ENCODE assay signal across 24 cellular contexts in genomic region chr5:91180506-91180905, GRCh38.
DNase-seq lines count a peak whose midpoint lies in the region; ATAC-seq, FAIRE-seq and TF ChIP-seq lines count a peak whose summit lies in the region.
"Had no signal": no experiment of that assay in that cellular context is flagged by ENCODE, and none has a peak within 500 bp of the region (broad histone marks: within the 10 kb centered on the region; RNA-seq: fewer than 3 reads in every experiment).

No MANE protein-coding gene starts in this region.

- H3K36me3 ChIP-seq in A673 (ENCODE audit: insufficient read depth, low read length, poor library complexity, severe bottlenecking) (no peaks in the 10 kb centered on the region), SK-N-MC (ENCODE audit: insufficient read depth, low read length) (no peaks in the 10 kb centered on the region), mesenchymal stem cell (ENCODE audit: control insufficient read depth in 1 of 2, insufficient read depth in 2 of 2, low read depth in 1 of 2, low read length in 2 of 2) (no peaks in the 10 kb centered on the region), small intestine (ENCODE audit: control insufficient read depth in 2 of 2, insufficient read depth in 2 of 2, low read length in 2 of 2) (no peaks in the 10 kb centered on the region)
- H3K36me3 ChIP-seq: BE2C; BLaER1 treated with 17β-estradiol and CSF1 and Interleukin-3, amounts not matched to agents 10 nM and 100 nM had no signal

- no peak overlapping the region for H2BK12ac ChIP-seq in mesenchymal stem cell (ENCODE audit: low read length in 2 of 2)

- FAIRE-seq in small intestine (lab: Jason Lieb, UNC) = no peak
- FAIRE-seq: A204.1, GM12891, H1 had no signal

- no peak overlapping the region for H2BK5ac ChIP-seq in mesenchymal stem cell (ENCODE audit: low read depth, low read length, poor library complexity, severe bottlenecking)

- H2AK5ac ChIP-seq in mesenchymal stem cell (ENCODE audit: low read length, severe bottlenecking) = no peak overlapping the region

- intact Hi-C loops in A673 (cut with micrococcal nuclease; ENCODE audit: unreplicated experiment) = loop anchor here (10.0 kb wide), 1 partner anchor 204 kb away; the partner anchor contains the start of gene ARRDC3
- intact Hi-C loops in activated T-helper 1 cell treated with anti-CD3 and anti-CD28 coated beads, Interleukin-12 subunit alpha, Interleukin-12 subunit beta, Interleukin-2, Interleukin-4 antibody, amounts not matched to agents 30 ng/mL and 10 ng/mL and 1 ng/mL, durations not matched to agents 14 hours and 24 hours and 36 hours (cut with micrococcal nuclease) = no loop called here
- intact Hi-C loops in posterior cingulate gyrus (cut with DNase I) = no loop called here

- H3K23ac ChIP-seq in mesenchymal stem cell (ENCODE audit: low read length in 2 of 2) = no peak overlapping the region

- H3K9me3 ChIP-seq in A673 (ENCODE audit: low read depth, low read length, poor library complexity, severe bottlenecking) = no peaks in the 10 kb centered on the region
- no peaks in the 10 kb centered on the region; the same call in 1 of the 2 replicates for H3K9me3 ChIP-seq in SK-N-MC (ENCODE audit: low read depth, low read length)
- H3K9me3 ChIP-seq in mesenchymal stem cell (ENCODE audit: control insufficient read depth, low read length) = no peaks in the 10 kb centered on the region
- no peaks in the 10 kb centered on the region for H3K9me3 ChIP-seq in small intestine (ENCODE audit: control insufficient read depth, low read depth)
- H3K9me3 ChIP-seq: BE2C had no signal

- H3K27me3 ChIP-seq in A673 (replicated peaks; ENCODE audit: insufficient read depth, low read depth, low read length, poor library complexity) = no peaks in the 10 kb centered on the region
- H3K27me3 ChIP-seq in mesenchymal stem cell (ENCODE audit: control insufficient read depth in 1 of 2, insufficient read depth in 1 of 2, low read length in 2 of 2) = no peaks in the 10 kb centered on the region
- H3K27me3 ChIP-seq in small intestine (ENCODE audit: control insufficient read depth in 2 of 2, insufficient read depth in 2 of 2, low read length in 2 of 2) = no peaks in the 10 kb centered on the region
- H3K27me3 ChIP-seq: BE2C; BLaER1 treated with 17β-estradiol and CSF1 and Interleukin-3, amounts not matched to agents 10 nM and 100 nM had no signal

- no peak overlapping the region for H3K18ac ChIP-seq in mesenchymal stem cell (ENCODE audit: low read depth in 1 of 2, low read length in 2 of 2)

- peaks cover 13% of the 10 kb centered on the region for H3K27me3 Mint-ChIP-seq in activated T-helper 1 cell treated with anti-CD3 and anti-CD28 coated beads, Interleukin-12 subunit alpha, Interleukin-12 subunit beta, Interleukin-2, Interleukin-4 antibody, amounts not matched to agents 30 ng/mL and 10 ng/mL and 1 ng/mL, durations not matched to agents 14 hours and 24 hours and 36 hours (ENCODE audit: insufficient read depth)

- WGBS in mesenchymal stem cell = 96% methylated on average over 5 of the region's 5 CpGs
- whole genome bisulfite sequencing in small intestine, 3 donors = 63 to 79% (median 69%) methylated on average over 5 of the region's 5 CpGs

- peaks cover 27% of the 10 kb centered on the region for H3K4me1 Mint-ChIP-seq in activated T-helper 1 cell treated with anti-CD3 and anti-CD28 coated beads, Interleukin-12 subunit alpha, Interleukin-12 subunit beta, Interleukin-2, Interleukin-4 antibody, amounts not matched to agents 30 ng/mL and 10 ng/mL and 1 ng/mL, durations not matched to agents 14 hours and 24 hours and 36 hours (ENCODE audit: low read depth)
- H3K4me1 Mint-ChIP-seq: CD8-positive, alpha-beta memory T cell had no signal

- H3K36me3 Mint-ChIP-seq in activated T-helper 1 cell treated with anti-CD3 and anti-CD28 coated beads, Interleukin-12 subunit alpha, Interleukin-12 subunit beta, Interleukin-2, Interleukin-4 antibody, amounts not matched to agents 30 ng/mL and 10 ng/mL and 1 ng/mL, durations not matched to agents 14 hours and 24 hours and 36 hours (ENCODE audit: low read depth) = no peaks in the 10 kb centered on the region
- H3K36me3 Mint-ChIP-seq: CD14-positive monocyte; CD8-positive, alpha-beta memory T cell had no signal

- POLR2A ChIA-PET in A673 (lab: Charles Lee; ENCODE audit: low non-redundant PET) = interaction anchor here (0.7 kb wide), 2 partner anchors 9 to 203 kb away, joined by 3 read pairs; partner anchors contain the start of gene ARRDC3

- H3K4me1 ChIP-seq in A673 (ENCODE audit: insufficient read depth, low read length, poor library complexity, severe bottlenecking) (peaks cover 37% of the 10 kb centered on the region), mesenchymal stem cell (ENCODE audit: control insufficient read depth, insufficient read depth, low read depth, low read length) (peaks cover 6% of the 10 kb centered on the region), small intestine (ENCODE audit: control insufficient read depth in 2 of 2, insufficient read depth in 1 of 2, low read depth in 1 of 2, low read length in 1 of 2) (no peaks in the 10 kb centered on the region)
- H3K4me1 ChIP-seq: BE2C had no signal

- no peak overlapping the region for H4K8ac ChIP-seq in mesenchymal stem cell (ENCODE audit: low read length)

- no peak for ATAC-seq in HG03520 (IDR thresholded peaks at IDR 0.05; ENCODE audit: unreplicated experiment)

- no peak for TF ChIP-seq CTCF in A673 (conservative IDR thresholded peaks at IDR 0.05; ENCODE audit: low read depth, low read length)

- no peak overlapping the region for H4K91ac ChIP-seq in mesenchymal stem cell (ENCODE audit: low read length)

- no peak overlapping the region for H2AFZ ChIP-seq in mesenchymal stem cell (ENCODE audit: low read depth, low read length)
- H2AFZ ChIP-seq: GM23248 had no signal

- no peaks in the 10 kb centered on the region for H3K9me3 Mint-ChIP-seq in activated T-helper 1 cell treated with anti-CD3 and anti-CD28 coated beads, Interleukin-12 subunit alpha, Interleukin-12 subunit beta, Interleukin-2, Interleukin-4 antibody, amounts not matched to agents 30 ng/mL and 10 ng/mL and 1 ng/mL, durations not matched to agents 14 hours and 24 hours and 36 hours
- H3K9me3 Mint-ChIP-seq: CD4-positive, alpha-beta T cell; CD8-positive, alpha-beta memory T cell had no signal

- H3K4me2 ChIP-seq in mesenchymal stem cell (ENCODE audit: low read length, poor library complexity, severe bottlenecking) = no peak overlapping the region
- H3K4me2 ChIP-seq: BLaER1 treated with 17β-estradiol and CSF1 and Interleukin-3, amounts not matched to agents 10 nM and 100 nM had no signal

- BruUV-seq in A673 (replicated peaks; lab: Mats Ljungman, UMichigan) = no TSS peak

- H3K4me3 ChIP-seq in A673 (ENCODE audit: low read depth, low read length, poor library complexity, severe bottlenecking) (no peak overlapping the region), SK-N-MC (no peak overlapping the region), mesenchymal stem cell (ENCODE audit: insufficient read depth in 1 of 2, low read depth in 1 of 2, low read length in 2 of 2) (no peak overlapping the region), small intestine (ENCODE audit: low read depth in 1 of 2, low read length in 2 of 2) (no peak overlapping the region)
- H3K4me3 ChIP-seq: BLaER1 treated with 17β-estradiol and CSF1 and Interleukin-3, amounts not matched to agents 10 nM and 100 nM; GM23248 had no signal

- no peak overlapping the region for H3K4ac ChIP-seq in mesenchymal stem cell (ENCODE audit: low read depth in 1 of 2, low read length in 2 of 2)

- H3K9ac ChIP-seq in SK-N-MC (ENCODE audit: insufficient read length) = no peak overlapping the region
- no peak overlapping the region for H3K9ac ChIP-seq in mesenchymal stem cell (ENCODE audit: low read length)
- H3K9ac ChIP-seq: BLaER1 treated with 17β-estradiol and CSF1 and Interleukin-3, amounts not matched to agents 10 nM and 100 nM; GM23248 had no signal

- H3K27ac ChIP-seq in A673 (ENCODE audit: low read depth, low read length, poor library complexity, severe bottlenecking) (peak overlapping the region; percentile 39), SK-N-MC (peak overlapping the region; percentile 81), mesenchymal stem cell (ENCODE audit: low read length, poor library complexity, severe bottlenecking) (no peak overlapping the region), small intestine (ENCODE audit: low read depth in 1 of 2, low read length in 1 of 2) (no peak overlapping the region)
- H3K27ac ChIP-seq: 22Rv1; BLaER1 treated with 17β-estradiol and CSF1 and Interleukin-3, amounts not matched to agents 10 nM and 100 nM; GM23248 had no signal

- CTCF ChIA-PET in A673 (lab: Charles Lee) = interaction anchor here (0.9 kb wide), 1 partner anchor 239 kb away, joined by 8 read pairs; no protein-coding TSS in a partner anchor

- H3K14ac ChIP-seq in mesenchymal stem cell (ENCODE audit: low read length in 2 of 2) = no peak overlapping the region

- no peaks in the 10 kb centered on the region for H3K79me1 ChIP-seq in mesenchymal stem cell (replicated peaks; ENCODE audit: low read length, poor library complexity, severe bottlenecking)

- H2BK15ac ChIP-seq in mesenchymal stem cell (ENCODE audit: low read depth, poor library complexity, severe bottlenecking) = no peak overlapping the region

- DNase-seq in A673 (ENCODE audit: low spot score) (no peak), SK-N-MC (ENCODE audit: low read depth, low spot score) (no peak), mesenchymal stem cell (no peak), small intestine (peak; percentile 31), posterior cingulate gyrus (no peak)
- DNase-seq in activated T-helper 1 cell treated with anti-CD3 and anti-CD28 coated beads, Interleukin-12 subunit alpha, Interleukin-12 subunit beta, Interleukin-2, Interleukin-4 antibody, amounts not matched to agents 30 ng/mL and 10 ng/mL and 1 ng/mL, durations not matched to agents 14 hours and 24 hours and 36 hours (ENCODE audit: low spot score) = no peak
- DNase-seq: ACHN; AML-193; BE2C; CD4-positive, alpha-beta T cell; CD8-positive, alpha-beta memory T cell; DMS53; DMS79 treated with DMSO at 0.1 percent for 48 hours; GF-D8; GM23248; H7; HCEC 1CT had no signal

- no peak overlapping the region for H3K4me3 Mint-ChIP-seq in activated T-helper 1 cell treated with anti-CD3 and anti-CD28 coated beads, Interleukin-12 subunit alpha, Interleukin-12 subunit beta, Interleukin-2, Interleukin-4 antibody, amounts not matched to agents 30 ng/mL and 10 ng/mL and 1 ng/mL, durations not matched to agents 14 hours and 24 hours and 36 hours
- H3K4me3 Mint-ChIP-seq: CD14-positive monocyte; CD4-positive, alpha-beta T cell; CD8-positive, alpha-beta memory T cell had no signal

- H3K27ac Mint-ChIP-seq in activated T-helper 1 cell treated with anti-CD3 and anti-CD28 coated beads, Interleukin-12 subunit alpha, Interleukin-12 subunit beta, Interleukin-2, Interleukin-4 antibody, amounts not matched to agents 30 ng/mL and 10 ng/mL and 1 ng/mL, durations not matched to agents 14 hours and 24 hours and 36 hours = no peak overlapping the region
- H3K27ac Mint-ChIP-seq: CD14-positive monocyte; CD4-positive, alpha-beta T cell had no signal

- H2BK120ac ChIP-seq in mesenchymal stem cell (ENCODE audit: low read depth, low read length) = peak overlapping the region; percentile 61

Comparison
In these comparisons a context has a peak if more than half of its experiments do, and no peak if none do; other contexts are left out.
1. H3K27ac ChIP-seq: peak in A673 (single experiment) and SK-N-MC (single experiment); none in mesenchymal stem cell (single experiment) and small intestine (0 of 2).